25 cellular contexts compared by ENCODE assay signal in genomic region chr16:10045291-10045775, GRCh38.
"Had no signal": no experiment of that assay in that cellular context is flagged by ENCODE, and none has a peak within 500 bp of the region (broad histone marks: within the 10 kb centered on the region; RNA-seq: fewer than 3 reads in every experiment).

No MANE protein-coding gene starts in this region.

- H3K9me3 ChIP-seq: left lung, lower lobe of right lung, neutrophil, ovary, right atrium auricular region, right lobe of liver, vagina had no signal

- H3K27ac ChIP-seq: left lung, lower lobe of right lung, neural progenitor cell, neutrophil, ovary, right atrium auricular region, right lobe of liver, tibial nerve, vagina had no signal

- ATAC-seq: left colon; left lung; lower lobe of right lung; natural killer cell; stimulated activated memory B cell treated with anti-CD40 and anti-IgM and Interleukin-4, amounts not matched to agents 10 μg/mL and 1 μg/mL and 100 μg/mL, for 72 hours; stimulated activated naive CD8-positive, alpha-beta T cell treated with anti-CD3 and anti-CD28 coated beads, Interleukin-15, amount 100 ng/mL, for 72 hours had no signal

- H3K4me3 ChIP-seq: left lung, lower lobe of right lung, neural progenitor cell, ovary, right atrium auricular region, right lobe of liver, smooth muscle cell, tibial nerve, vagina had no signal

- H3K4me1 ChIP-seq: left lung, lower lobe of right lung, neural progenitor cell, right atrium auricular region, right lobe of liver, tibial nerve, vagina had no signal

- H3K36me3 ChIP-seq: left lung, lower lobe of right lung, neural progenitor cell, neutrophil, ovary, right atrium auricular region, right lobe of liver, tibial nerve, vagina had no signal

- DNase-seq: hippocampal formation; kidney glomerular epithelial cell; left colon; left lung; lower lobe of right lung; mammary epithelial cell; mesenchymal stem cell; naive B cell; natural killer cell; nephron progenitor cell; ovary; right lobe of liver; stimulated activated CD4-positive, alpha-beta T cell treated with anti-CD3 and anti-CD28 coated beads, Interleukin-1b, Interleukin-23, amount 100 ng/mL, for 48 hours; stimulated activated CD4-positive, alpha-beta T cell treated with anti-CD3 and anti-CD28 coated beads, Interleukin-2, amount 100 ng/mL, for 48 hours; stimulated activated CD4-positive, alpha-beta T cell treated with anti-CD3 and anti-CD28 coated beads, Interleukin-4, amount 100 ng/mL, for 4 hours; stimulated activated CD8-positive, alpha-beta memory T cell treated with anti-CD3 and anti-CD28 coated beads, Interleukin-4, amount 100 ng/mL, for 48 hours; stimulated activated naive CD4-positive, alpha-beta T cell treated with Interleukin-2 at 50 U/mL for 16 hours; stimulated activated naive CD8-positive, alpha-beta T cell treated with anti-CD3 and anti-CD28 coated beads, Interleukin-15, amount 100 ng/mL, for 72 hours had no signal

- H3K27me3 ChIP-seq: left lung, neural progenitor cell, neutrophil, ovary, right atrium auricular region, right lobe of liver, tibial nerve, vagina had no signal
